Comparison of ENCODE assay signal across 1 cellular context in genomic region chr6:158213925-158214674, GRCh38.
A peak's percentile ranks its signal among the peaks of the same experiment; 100 is the strongest.
TF ChIP-seq lines count a peak whose summit lies in the region.

No MANE protein-coding gene starts in this region.

TF ChIP-seq in HepG2, 621 proteins besides CTCF, POLR2A, EP300 and RAD21 (continued from another document and continues in another):
- TF ChIP-seq ARID4A (CRISPR knock-in tag; IDR thresholded peaks at IDR 0.05; ENCODE audit: borderline replicate concordance) (peak; percentile 17; the same call in 1 of the 2 replicates), ZNF383 (CRISPR knock-in tag; IDR thresholded peaks at IDR 0.05; ENCODE audit: borderline replicate concordance) (no peak), STAG1 (CRISPR knock-in tag; IDR thresholded peaks at IDR 0.05) (peak; percentile 99), POGK (CRISPR knock-in tag; conservative IDR thresholded peaks at IDR 0.05) (0 out of 2 replicates have a peak, but pooled peaks have one; percentile 10), CEBPB (IDR thresholded peaks at IDR 0.05; ENCODE audit: borderline replicate concordance, low read depth, low read length) (no peak), ZNF629 (CRISPR knock-in tag; conservative IDR thresholded peaks at IDR 0.05) (peak; percentile 43), BRCA1 (CRISPR knock-in tag; IDR thresholded peaks at IDR 0.05) (no peak), HOXA7 (CRISPR knock-in tag; IDR thresholded peaks at IDR 0.05) (no peak), NKX3-1 (CRISPR knock-in tag; IDR thresholded peaks at IDR 0.05) (no peak), KDM1A (CRISPR knock-in tag; IDR thresholded peaks at IDR 0.05) (0 out of 2 replicates have a peak, but pooled peaks have one; percentile 28), ELF1 (CRISPR knock-in tag; IDR thresholded peaks at IDR 0.05) (no peak), NONO (IDR thresholded peaks at IDR 0.05) (no peak), NONO (CRISPR knock-in tag; conservative IDR thresholded peaks at IDR 0.05) (0 out of 2 replicates have a peak, but pooled peaks have one; percentile 36), XRCC5 (optimal IDR thresholded peaks at IDR 0.05; ENCODE audit: low read length) (peak; percentile 77), MEF2D (CRISPR knock-in tag; IDR thresholded peaks at IDR 0.05) (0 out of 2 replicates have a peak, but pooled peaks have one; percentile 31), NAIF1 (CRISPR knock-in tag; IDR thresholded peaks at IDR 0.05; ENCODE audit: borderline replicate concordance) (no peak; the same call in 1 of the 2 replicates), ZKSCAN8 (CRISPR knock-in tag; IDR thresholded peaks at IDR 0.05; ENCODE audit: borderline replicate concordance) (peak; percentile 54; the same call in 1 of the 2 replicates), ZNF749 (CRISPR knock-in tag; IDR thresholded peaks at IDR 0.05; ENCODE audit: borderline replicate concordance) (no peak), ZNF580 (CRISPR knock-in tag; IDR thresholded peaks at IDR 0.05; ENCODE audit: borderline replicate concordance, low read depth) (0 out of 2 replicates have a peak, but pooled peaks have one; percentile 27), ZNF572 (CRISPR knock-in tag; IDR thresholded peaks at IDR 0.05) (no peak), TSC22D2 (CRISPR knock-in tag; IDR thresholded peaks at IDR 0.05; ENCODE audit: borderline replicate concordance) (0 out of 2 replicates have a peak, but pooled peaks have one; percentile 49), LRRFIP1 (CRISPR knock-in tag; conservative IDR thresholded peaks at IDR 0.05) (no peak), GATAD1 (CRISPR knock-in tag; IDR thresholded peaks at IDR 0.05) (0 out of 2 replicates have a peak, but pooled peaks have one; percentile 22), ZMYM3 (CRISPR knock-in tag; IDR thresholded peaks at IDR 0.05) (peak; percentile 90), KDM2A (CRISPR knock-in tag; IDR thresholded peaks at IDR 0.05; ENCODE audit: borderline replicate concordance, low read depth) (0 out of 2 replicates have a peak, but pooled peaks have one; percentile 21), STAT5B (CRISPR knock-in tag; IDR thresholded peaks at IDR 0.05) (no peak), FOXJ3 (CRISPR knock-in tag; IDR thresholded peaks at IDR 0.05; ENCODE audit: borderline replicate concordance) (no peak), ETV5 (CRISPR knock-in tag; IDR thresholded peaks at IDR 0.05; ENCODE audit: borderline replicate concordance) (0 out of 2 replicates have a peak, but pooled peaks have one; percentile 15), REPIN1 (CRISPR knock-in tag; IDR thresholded peaks at IDR 0.05; ENCODE audit: borderline replicate concordance, low read depth) (0 out of 2 replicates have a peak, but pooled peaks have one; percentile 30), ELF3 (CRISPR knock-in tag; IDR thresholded peaks at IDR 0.05) (0 out of 2 replicates have a peak, but pooled peaks have one; percentile 29), ZNF570 (CRISPR knock-in tag; IDR thresholded peaks at IDR 0.05; ENCODE audit: borderline replicate concordance) (no peak), HDAC2 (CRISPR knock-in tag; IDR thresholded peaks at IDR 0.05) (peak; percentile 18; the same call in 1 of the 2 replicates), ZNF121 (CRISPR knock-in tag; IDR thresholded peaks at IDR 0.05) (peak; percentile 100), TEAD3 (CRISPR knock-in tag; optimal IDR thresholded peaks at IDR 0.05; ENCODE audit: borderline replicate concordance) (peak; percentile 42), FOXC1 (CRISPR knock-in tag; IDR thresholded peaks at IDR 0.05; ENCODE audit: borderline replicate concordance) (0 out of 2 replicates have a peak, but pooled peaks have one; percentile 23), GATAD2A (CRISPR knock-in tag; IDR thresholded peaks at IDR 0.05) (0 out of 2 replicates have a peak, but pooled peaks have one; percentile 30), POGZ (CRISPR knock-in tag; IDR thresholded peaks at IDR 0.05) (peak; percentile 27; the same call in 1 of the 2 replicates), ERF (CRISPR knock-in tag; IDR thresholded peaks at IDR 0.05) (peak; percentile 64; the same call in 1 of the 2 replicates), MAFF (IDR thresholded peaks at IDR 0.05; ENCODE audit: low read depth, low read length) (0 out of 2 replicates have a peak, but pooled peaks have one; percentile 13), RCOR2 (CRISPR knock-in tag; IDR thresholded peaks at IDR 0.05) (peak; percentile 67)
- TF ChIP-seq, protein P1, sequence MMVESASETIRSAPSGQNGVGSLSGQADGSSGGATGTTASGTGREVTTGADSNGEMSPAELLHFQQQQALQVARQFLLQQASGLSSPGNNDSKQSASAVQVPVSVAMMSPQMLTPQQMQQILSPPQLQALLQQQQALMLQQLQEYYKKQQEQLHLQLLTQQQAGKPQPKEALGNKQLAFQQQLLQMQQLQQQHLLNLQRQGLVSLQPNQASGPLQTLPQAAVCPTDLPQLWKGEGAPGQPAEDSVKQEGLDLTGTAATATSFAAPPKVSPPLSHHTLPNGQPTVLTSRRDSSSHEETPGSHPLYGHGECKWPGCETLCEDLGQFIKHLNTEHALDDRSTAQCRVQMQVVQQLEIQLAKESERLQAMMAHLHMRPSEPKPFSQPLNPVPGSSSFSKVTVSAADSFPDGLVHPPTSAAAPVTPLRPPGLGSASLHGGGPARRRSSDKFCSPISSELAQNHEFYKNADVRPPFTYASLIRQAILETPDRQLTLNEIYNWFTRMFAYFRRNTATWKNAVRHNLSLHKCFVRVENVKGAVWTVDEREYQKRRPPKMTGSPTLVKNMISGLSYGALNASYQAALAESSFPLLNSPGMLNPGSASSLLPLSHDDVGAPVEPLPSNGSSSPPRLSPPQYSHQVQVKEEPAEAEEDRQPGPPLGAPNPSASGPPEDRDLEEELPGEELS (CRISPR knock-in tag; IDR thresholded peaks at IDR 0.05) = peak; percentile 32; the same call in 1 of the 2 replicates
- TF ChIP-seq, protein P2, sequence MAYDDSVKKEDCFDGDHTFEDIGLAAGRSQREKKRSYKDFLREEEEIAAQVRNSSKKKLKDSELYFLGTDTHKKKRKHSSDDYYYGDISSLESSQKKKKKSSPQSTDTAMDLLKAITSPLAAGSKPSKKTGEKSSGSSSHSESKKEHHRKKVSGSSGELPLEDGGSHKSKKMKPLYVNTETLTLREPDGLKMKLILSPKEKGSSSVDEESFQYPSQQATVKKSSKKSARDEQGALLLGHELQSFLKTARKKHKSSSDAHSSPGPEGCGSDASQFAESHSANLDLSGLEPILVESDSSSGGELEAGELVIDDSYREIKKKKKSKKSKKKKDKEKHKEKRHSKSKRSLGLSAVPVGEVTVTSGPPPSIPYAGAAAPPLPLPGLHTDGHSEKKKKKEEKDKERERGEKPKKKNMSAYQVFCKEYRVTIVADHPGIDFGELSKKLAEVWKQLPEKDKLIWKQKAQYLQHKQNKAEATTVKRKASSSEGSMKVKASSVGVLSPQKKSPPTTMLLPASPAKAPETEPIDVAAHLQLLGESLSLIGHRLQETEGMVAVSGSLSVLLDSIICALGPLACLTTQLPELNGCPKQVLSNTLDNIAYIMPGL (CRISPR knock-in tag; IDR thresholded peaks at IDR 0.05; ENCODE audit: borderline replicate concordance in 1 of 2, low read depth in 1 of 2) = peak in 1 of 2 experiments; percentile 65; a peak in 1 of 4 replicates
- TF ChIP-seq, protein P3, sequence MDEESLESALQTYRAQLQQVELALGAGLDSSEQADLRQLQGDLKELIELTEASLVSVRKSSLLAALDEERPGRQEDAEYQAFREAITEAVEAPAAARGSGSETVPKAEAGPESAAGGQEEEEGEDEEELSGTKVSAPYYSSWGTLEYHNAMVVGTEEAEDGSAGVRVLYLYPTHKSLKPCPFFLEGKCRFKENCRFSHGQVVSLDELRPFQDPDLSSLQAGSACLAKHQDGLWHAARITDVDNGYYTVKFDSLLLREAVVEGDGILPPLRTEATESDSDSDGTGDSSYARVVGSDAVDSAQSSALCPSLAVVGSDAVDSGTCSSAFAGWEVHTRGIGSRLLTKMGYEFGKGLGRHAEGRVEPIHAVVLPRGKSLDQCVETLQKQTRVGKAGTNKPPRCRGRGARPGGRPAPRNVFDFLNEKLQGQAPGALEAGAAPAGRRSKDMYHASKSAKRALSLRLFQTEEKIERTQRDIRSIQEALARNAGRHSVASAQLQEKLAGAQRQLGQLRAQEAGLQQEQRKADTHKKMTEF (CRISPR knock-in tag; IDR thresholded peaks at IDR 0.05) = 0 out of 2 replicates have a peak, but pooled peaks have one; percentile 42
- TF ChIP-seq, protein P4, sequence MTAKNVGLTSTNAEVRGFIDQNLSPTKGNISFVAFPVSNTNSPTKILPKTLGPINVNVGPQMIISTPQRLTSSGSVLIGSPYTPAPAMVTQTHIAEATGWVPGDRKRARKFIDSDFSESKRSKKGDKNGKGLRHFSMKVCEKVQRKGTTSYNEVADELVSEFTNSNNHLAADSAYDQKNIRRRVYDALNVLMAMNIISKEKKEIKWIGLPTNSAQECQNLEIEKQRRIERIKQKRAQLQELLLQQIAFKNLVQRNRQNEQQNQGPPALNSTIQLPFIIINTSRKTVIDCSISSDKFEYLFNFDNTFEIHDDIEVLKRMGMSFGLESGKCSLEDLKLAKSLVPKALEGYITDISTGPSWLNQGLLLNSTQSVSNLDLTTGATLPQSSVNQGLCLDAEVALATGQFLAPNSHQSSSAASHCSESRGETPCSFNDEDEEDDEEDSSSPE (CRISPR knock-in tag; IDR thresholded peaks at IDR 0.05) = 0 out of 2 replicates have a peak, but pooled peaks have one; percentile 24
- TF ChIP-seq, protein P5, sequence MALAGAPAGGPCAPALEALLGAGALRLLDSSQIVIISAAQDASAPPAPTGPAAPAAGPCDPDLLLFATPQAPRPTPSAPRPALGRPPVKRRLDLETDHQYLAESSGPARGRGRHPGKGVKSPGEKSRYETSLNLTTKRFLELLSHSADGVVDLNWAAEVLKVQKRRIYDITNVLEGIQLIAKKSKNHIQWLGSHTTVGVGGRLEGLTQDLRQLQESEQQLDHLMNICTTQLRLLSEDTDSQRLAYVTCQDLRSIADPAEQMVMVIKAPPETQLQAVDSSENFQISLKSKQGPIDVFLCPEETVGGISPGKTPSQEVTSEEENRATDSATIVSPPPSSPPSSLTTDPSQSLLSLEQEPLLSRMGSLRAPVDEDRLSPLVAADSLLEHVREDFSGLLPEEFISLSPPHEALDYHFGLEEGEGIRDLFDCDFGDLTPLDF (CRISPR knock-in tag; IDR thresholded peaks at IDR 0.05) = no peak
